ENCODE assay signal across 18 cellular contexts in the genomic region with DNA sequence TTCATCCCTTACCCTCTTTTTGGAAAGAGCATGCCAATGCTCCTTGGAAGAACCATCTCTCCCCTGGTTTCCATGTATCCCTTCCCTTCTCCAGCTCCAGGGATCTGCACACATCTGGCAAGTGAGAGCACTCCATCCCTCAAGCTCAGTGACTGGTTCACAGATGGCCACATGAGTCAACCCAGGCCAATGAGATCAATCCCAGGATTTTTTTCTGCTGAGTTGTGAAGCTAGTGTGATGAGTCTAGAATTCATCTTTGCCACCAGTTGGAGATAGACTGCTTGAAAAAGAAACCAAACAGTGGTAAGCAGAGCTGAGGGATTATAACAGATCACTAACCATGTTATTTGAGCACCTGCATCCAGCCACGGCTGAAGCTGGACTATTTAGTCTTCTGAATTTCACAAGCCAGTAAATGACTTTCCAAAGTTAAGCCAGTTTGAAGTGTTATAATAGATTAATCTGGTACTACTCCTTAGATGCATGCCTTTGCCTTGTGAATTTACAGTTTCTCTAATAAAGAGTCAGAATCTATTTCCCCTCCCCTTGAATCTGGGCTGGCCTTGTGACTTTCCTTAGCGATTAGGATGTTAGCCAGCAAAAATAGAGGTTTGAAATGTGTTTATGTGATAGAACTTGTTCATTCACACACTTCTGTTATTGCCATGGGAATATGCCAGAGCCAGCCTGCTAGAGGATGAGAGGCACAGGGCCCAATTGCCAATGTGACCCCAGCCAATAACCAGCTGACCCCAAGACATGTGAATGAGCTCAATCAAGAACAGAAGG.
DNase-seq lines count a peak whose midpoint lies in the region; ATAC-seq and TF ChIP-seq lines count a peak whose summit lies in the region.
"Had no signal": no experiment of that assay in that cellular context is flagged by ENCODE, and none has a peak within 500 bp of the region (broad histone marks: within the 10 kb centered on the region; RNA-seq: fewer than 3 reads in every experiment).

No MANE protein-coding gene starts in this region.

- H3K27me3 ChIP-seq in GM23338 (ENCODE audit: insufficient read depth) = no peaks in the 10 kb centered on the region
- peaks cover 11% of the 10 kb centered on the region for H3K27me3 ChIP-seq in left ventricle myocardium inferior (ENCODE audit: low read depth)
- H3K27me3 ChIP-seq: breast epithelium, neutrophil, right lobe of liver had no signal

- no peak overlapping the region for H3K4me3 Mint-ChIP-seq in GM23338
- no peak overlapping the region for H3K4me3 Mint-ChIP-seq in activated naive CD8-positive, alpha-beta T cell treated with anti-CD3 and anti-CD28 coated beads for 36 hours

- intact Hi-C loops in left ventricle myocardium inferior (cut with micrococcal nuclease) = no loop called here

- no peaks in the 10 kb centered on the region for H3K9me3 Mint-ChIP-seq in GM23338
- H3K9me3 Mint-ChIP-seq in activated naive CD8-positive, alpha-beta T cell treated with anti-CD3 and anti-CD28 coated beads for 36 hours = no peaks in the 10 kb centered on the region

- no peaks in the 10 kb centered on the region for H3F3A ChIP-seq in GM23338 (replicated peaks; ENCODE audit: low read depth)

- no peak overlapping the region for H3K4me3 ChIP-seq in GM23338
- no peak overlapping the region for H3K4me3 ChIP-seq in left ventricle myocardium inferior
- H3K4me3 ChIP-seq: breast epithelium, K562, right lobe of liver had no signal

- DNase-seq in AG08396 (ENCODE audit: low spot score) = peak; percentile 66
- DNase-seq in GM23338 (ENCODE audit: low spot score) = no peak
- DNase-seq in amniotic epithelial cell (ENCODE audit: low read depth) = peak; percentile 72
- DNase-seq in iris pigment epithelial cell (ENCODE audit: low read depth) = peak; percentile 57
- no peak for DNase-seq in left ventricle myocardium inferior
- DNase-seq in NCI-H526 (lab: John Stamatoyannopoulos, UW) = no peak
- DNase-seq in activated naive CD8-positive, alpha-beta T cell treated with anti-CD3 and anti-CD28 coated beads for 36 hours = no peak
- DNase-seq: activated naive CD4-positive, alpha-beta T cell treated with Interleukin-2 at 50 U/mL for 16 hours; DMS 273 treated with DMSO at 0.1 percent for 48 hours; left cardiac atrium; NCI-H1092 treated with DMSO at 0.1 percent for 48 hours; right lobe of liver; SIG-M5; T-helper 2 cell had no signal

- no peaks in the 10 kb centered on the region for H3K36me3 Mint-ChIP-seq in GM23338 (ENCODE audit: low read depth)
- no peaks in the 10 kb centered on the region for H3K36me3 Mint-ChIP-seq in activated naive CD8-positive, alpha-beta T cell treated with anti-CD3 and anti-CD28 coated beads for 36 hours

- H2AFZ ChIP-seq in GM23338 = 0 out of 2 replicates have a peak overlapping the region, but pooled peaks have one; percentile 78

- ATAC-seq in GM23338 (no peak), HG02571 (IDR thresholded peaks at IDR 0.05; ENCODE audit: unreplicated experiment) (no peak)
- ATAC-seq: K562, left cardiac atrium, right lobe of liver had no signal

- H4K20me1 ChIP-seq in GM23338 (replicated peaks; ENCODE audit: insufficient read depth) = no peaks in the 10 kb centered on the region

- no peaks in the 10 kb centered on the region for H3K36me3 ChIP-seq in GM23338 (ENCODE audit: insufficient read depth)
- H3K36me3 ChIP-seq in left ventricle myocardium inferior = no peaks in the 10 kb centered on the region
- H3K36me3 ChIP-seq: breast epithelium, neutrophil, right lobe of liver had no signal

- peaks cover 3% of the 10 kb centered on the region; the same call in 1 of the 2 replicates for H3K9me2 ChIP-seq in GM23338 (ENCODE audit: insufficient read depth)

- H3K4me2 ChIP-seq in GM23338 = no peak overlapping the region

- H3K79me2 ChIP-seq in GM23338 (replicated peaks; ENCODE audit: insufficient read depth) = no peaks in the 10 kb centered on the region

- no peaks in the 10 kb centered on the region for H3K4me1 ChIP-seq in GM23338 (ENCODE audit: insufficient read depth)
- no peaks in the 10 kb centered on the region for H3K4me1 ChIP-seq in left ventricle myocardium inferior
- H3K4me1 ChIP-seq: breast epithelium, right lobe of liver had no signal

- TF ChIP-seq CTCF in GM23338 (conservative IDR thresholded peaks at IDR 0.05; ENCODE audit: low read depth in 2 of 2) (no peak), left ventricle myocardium inferior (IDR thresholded peaks at IDR 0.05; ENCODE audit: borderline replicate concordance) (no peak)

- H3K27ac ChIP-seq in GM23338 (ENCODE audit: low read depth) = no peak overlapping the region
- no peak overlapping the region for H3K27ac ChIP-seq in left ventricle myocardium inferior (replicated peaks)
- H3K27ac ChIP-seq: breast epithelium, neutrophil, right lobe of liver had no signal

- H3K4me1 Mint-ChIP-seq in GM23338 = peaks cover 10% of the 10 kb centered on the region; the same call in 2 of the 3 replicates
- no peaks in the 10 kb centered on the region for H3K4me1 Mint-ChIP-seq in activated naive CD8-positive, alpha-beta T cell treated with anti-CD3 and anti-CD28 coated beads for 36 hours

- H3K27ac Mint-ChIP-seq in GM23338 = no peak overlapping the region
- no peak overlapping the region for H3K27ac Mint-ChIP-seq in activated naive CD8-positive, alpha-beta T cell treated with anti-CD3 and anti-CD28 coated beads for 36 hours

- H3K27me3 Mint-ChIP-seq in GM23338 (ENCODE audit: insufficient read depth, low read depth, poor library complexity) = peaks cover 4% of the 10 kb centered on the region
- peaks cover 3% of the 10 kb centered on the region for H3K27me3 Mint-ChIP-seq in activated naive CD8-positive, alpha-beta T cell treated with anti-CD3 and anti-CD28 coated beads for 36 hours

- no peaks in the 10 kb centered on the region for H3K9me3 ChIP-seq in left ventricle myocardium inferior (replicated peaks)
- H3K9me3 ChIP-seq: breast epithelium, neutrophil, right lobe of liver had no signal

TF ChIP-seq in GM23338, 12 proteins besides CTCF, POLR2A, EP300 and RAD21:
- TF ChIP-seq NANOG (IDR thresholded peaks at IDR 0.05; ENCODE audit: borderline replicate concordance) (no peak), JUNB (IDR thresholded peaks at IDR 0.05; ENCODE audit: unreplicated experiment) (no peak), EZH2phosphoT487 (IDR thresholded peaks at IDR 0.05; ENCODE audit: unreplicated experiment) (no peak), POLR2AphosphoS5 (IDR thresholded peaks at IDR 0.05; ENCODE audit: low read depth) (no peak)
- TF ChIP-seq, protein P1, sequence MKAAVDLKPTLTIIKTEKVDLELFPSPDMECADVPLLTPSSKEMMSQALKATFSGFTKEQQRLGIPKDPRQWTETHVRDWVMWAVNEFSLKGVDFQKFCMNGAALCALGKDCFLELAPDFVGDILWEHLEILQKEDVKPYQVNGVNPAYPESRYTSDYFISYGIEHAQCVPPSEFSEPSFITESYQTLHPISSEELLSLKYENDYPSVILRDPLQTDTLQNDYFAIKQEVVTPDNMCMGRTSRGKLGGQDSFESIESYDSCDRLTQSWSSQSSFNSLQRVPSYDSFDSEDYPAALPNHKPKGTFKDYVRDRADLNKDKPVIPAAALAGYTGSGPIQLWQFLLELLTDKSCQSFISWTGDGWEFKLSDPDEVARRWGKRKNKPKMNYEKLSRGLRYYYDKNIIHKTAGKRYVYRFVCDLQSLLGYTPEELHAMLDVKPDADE (IDR thresholded peaks at IDR 0.05) = no peak
- TF ChIP-seq, protein P2, sequence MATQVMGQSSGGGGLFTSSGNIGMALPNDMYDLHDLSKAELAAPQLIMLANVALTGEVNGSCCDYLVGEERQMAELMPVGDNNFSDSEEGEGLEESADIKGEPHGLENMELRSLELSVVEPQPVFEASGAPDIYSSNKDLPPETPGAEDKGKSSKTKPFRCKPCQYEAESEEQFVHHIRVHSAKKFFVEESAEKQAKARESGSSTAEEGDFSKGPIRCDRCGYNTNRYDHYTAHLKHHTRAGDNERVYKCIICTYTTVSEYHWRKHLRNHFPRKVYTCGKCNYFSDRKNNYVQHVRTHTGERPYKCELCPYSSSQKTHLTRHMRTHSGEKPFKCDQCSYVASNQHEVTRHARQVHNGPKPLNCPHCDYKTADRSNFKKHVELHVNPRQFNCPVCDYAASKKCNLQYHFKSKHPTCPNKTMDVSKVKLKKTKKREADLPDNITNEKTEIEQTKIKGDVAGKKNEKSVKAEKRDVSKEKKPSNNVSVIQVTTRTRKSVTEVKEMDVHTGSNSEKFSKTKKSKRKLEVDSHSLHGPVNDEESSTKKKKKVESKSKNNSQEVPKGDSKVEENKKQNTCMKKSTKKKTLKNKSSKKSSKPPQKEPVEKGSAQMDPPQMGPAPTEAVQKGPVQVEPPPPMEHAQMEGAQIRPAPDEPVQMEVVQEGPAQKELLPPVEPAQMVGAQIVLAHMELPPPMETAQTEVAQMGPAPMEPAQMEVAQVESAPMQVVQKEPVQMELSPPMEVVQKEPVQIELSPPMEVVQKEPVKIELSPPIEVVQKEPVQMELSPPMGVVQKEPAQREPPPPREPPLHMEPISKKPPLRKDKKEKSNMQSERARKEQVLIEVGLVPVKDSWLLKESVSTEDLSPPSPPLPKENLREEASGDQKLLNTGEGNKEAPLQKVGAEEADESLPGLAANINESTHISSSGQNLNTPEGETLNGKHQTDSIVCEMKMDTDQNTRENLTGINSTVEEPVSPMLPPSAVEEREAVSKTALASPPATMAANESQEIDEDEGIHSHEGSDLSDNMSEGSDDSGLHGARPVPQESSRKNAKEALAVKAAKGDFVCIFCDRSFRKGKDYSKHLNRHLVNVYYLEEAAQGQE (IDR thresholded peaks at IDR 0.05; ENCODE audit: unreplicated experiment) = no peak
TF ChIP-seq in GM23338: peak in this region for 0.

Comparison
In these comparisons a context has a peak if more than half of its experiments do, and no peak if none do; other contexts are left out.
1. DNase-seq: peak in AG08396 (single experiment), amniotic epithelial cell (single experiment) and iris pigment epithelial cell (single experiment); none in GM23338 (single experiment), left ventricle myocardium inferior (single experiment), NCI-H526 (0 of 2) and activated naive CD8-positive, alpha-beta T cell treated with anti-CD3 and anti-CD28 coated beads for 36 hours (single experiment).